Comparison of ENCODE assay signal across 18 cellular contexts in the genomic region with DNA sequence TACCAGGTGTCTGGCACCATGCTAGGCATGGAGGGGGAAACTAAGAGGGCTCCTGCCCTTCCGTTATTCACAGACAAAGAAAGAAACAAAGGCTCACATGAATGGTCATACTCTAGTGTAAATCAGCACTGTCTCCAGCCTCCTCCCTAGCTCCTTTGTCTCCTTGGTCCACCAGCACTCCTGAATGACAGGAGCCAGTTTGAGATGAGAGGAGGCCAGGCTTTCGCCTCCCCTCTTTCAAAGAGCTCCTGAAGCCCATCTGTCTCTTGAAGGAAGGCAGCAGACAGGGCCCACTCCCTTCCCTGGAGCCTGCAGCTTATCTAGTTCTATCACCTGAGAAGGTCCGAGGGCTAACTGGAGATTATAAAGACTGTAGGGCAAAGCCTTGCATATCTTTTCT. TPM values are rescaled to one million over a fixed set of nuclear protein-coding genes. Genes with fewer than 3 reads are reported as not detected.
DNase-seq lines count a peak whose midpoint lies in the region; ATAC-seq and TF ChIP-seq lines count a peak whose summit lies in the region.
"Had no signal": no experiment of that assay in that cellular context is flagged by ENCODE, and none has a peak within 500 bp of the region (broad histone marks: within the 10 kb centered on the region; RNA-seq: fewer than 3 reads in every experiment).

No MANE protein-coding gene starts in this region.

- 52% methylated on average over 3 of the region's 3 CpGs for WGBS in HUES64

- no peak overlapping the region for H3K9ac ChIP-seq in HUES64 (ENCODE audit: low read depth, low read length)

- H3K9me3 ChIP-seq in HUES64 (ENCODE audit: insufficient read depth, low read depth, low read length) (no peaks in the 10 kb centered on the region), WERI-Rb-1 (ENCODE audit: severe bottlenecking) (no peaks in the 10 kb centered on the region)
- H3K9me3 ChIP-seq: A549, SJSA1 had no signal

- TF ChIP-seq CTCF in WERI-Rb-1 (IDR thresholded peaks at IDR 0.05; ENCODE audit: low read depth, low read length), result no peak

- H3K4me3 ChIP-seq in HUES64 (ENCODE audit: low read length) (no peak overlapping the region), WERI-Rb-1 (ENCODE audit: low read depth, low read length) (no peak overlapping the region)
- H3K4me3 ChIP-seq: A549, SJSA1 had no signal

- no peak for ATAC-seq in HG03135 (IDR thresholded peaks at IDR 0.05; ENCODE audit: unreplicated experiment)
- ATAC-seq: A549 had no signal

- peaks cover 28% of the 10 kb centered on the region for H3K4me1 ChIP-seq in HUES64 (ENCODE audit: insufficient read depth, low read length)
- H3K4me1 ChIP-seq: A549, SJSA1 had no signal

- peak overlapping the region; percentile 66 for H3K27ac ChIP-seq in HUES64 (ENCODE audit: low read depth, low read length)
- H3K27ac ChIP-seq in WERI-Rb-1, result no peak overlapping the region
- H3K27ac ChIP-seq: A549, SJSA1 had no signal

- DNase-seq in ELF-1 (ENCODE audit: low read depth, low spot score) (peak; percentile 60), WERI-Rb-1 (peak; percentile 55), iPS-NIHi11 (ENCODE audit: low spot score) (peak; percentile 12), SHP77 (lab: John Stamatoyannopoulos, UW) (no peak), NCI-H2227 treated with DMSO at 0.1 percent for 48 hours (lab: John Stamatoyannopoulos, UW) (no peak)
- DNase-seq in activated CD4-positive, alpha-beta T cell treated with anti-CD3 and anti-CD28 coated beads for 48 hours, result no peak
- DNase-seq: CD4-positive, alpha-beta memory T cell; DMS153; GF-D8; HCEC 1CT; KBM-7; NCI-H1105 treated with DMSO at 0.1 percent for 48 hours; NCI-H1694; NCI-H748 treated with DMSO at 0.1 percent for 48 hours had no signal

- H3K27me3 ChIP-seq in HUES64 (ENCODE audit: insufficient read depth, low read length) (no peaks in the 10 kb centered on the region), WERI-Rb-1 (ENCODE audit: insufficient read depth, low read depth, severe bottlenecking) (no peaks in the 10 kb centered on the region)
- H3K27me3 ChIP-seq: SJSA1 had no signal

- no peaks in the 10 kb centered on the region for H3K36me3 ChIP-seq in HUES64 (ENCODE audit: insufficient read depth, low read length)
- peaks cover 4% of the 10 kb centered on the region; the same call in 1 of the 2 replicates for H3K36me3 ChIP-seq in WERI-Rb-1

RNA-seq across cellular contexts. Expression of gene SATB2, which starts 18.6 kb away (rescaled TPM):
- polyA plus RNA-seq in HUES64 (2013, experiment 1 of 2), result 4.5 TPM
- polyA plus RNA-seq in HUES64 (2013, experiment 2 of 2), result 4.1 TPM
- polyA plus RNA-seq: CD4-positive, alpha-beta memory T cell had no signal

Comparison
In these comparisons a context has a peak if more than half of its experiments do, and no peak if none do; other contexts are left out.
1. DNase-seq: peak in ELF-1 (single experiment), WERI-Rb-1 (single experiment) and iPS-NIHi11 (single experiment); none in SHP77 (0 of 2), activated CD4-positive, alpha-beta T cell treated with anti-CD3 and anti-CD28 coated beads for 48 hours (single experiment) and NCI-H2227 treated with DMSO at 0.1 percent for 48 hours (single experiment).